Comparison of ENCODE assay signal across 23 cellular contexts in the genomic region with DNA sequence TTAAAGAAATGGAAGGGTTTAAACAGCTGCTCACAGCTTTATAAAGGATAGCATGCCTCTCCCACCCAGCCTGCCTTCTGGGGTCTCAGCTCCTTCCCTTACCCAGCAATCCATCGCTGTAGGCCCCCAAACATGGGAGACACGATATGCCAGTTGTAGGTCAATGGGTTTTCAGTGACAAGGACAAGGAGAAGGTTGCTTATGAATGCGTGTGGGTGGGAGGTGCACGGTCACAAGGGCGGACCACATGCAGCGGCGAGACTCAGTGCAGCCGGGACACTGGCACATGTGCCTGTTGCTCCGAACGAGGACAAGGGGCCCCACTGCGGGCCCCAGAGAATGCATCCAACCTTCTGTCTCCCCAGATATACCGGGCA.
A peak's percentile ranks its signal among the peaks of the same experiment; 100 is the strongest.
DNase-seq lines count a peak whose midpoint lies in the region; ATAC-seq and TF ChIP-seq lines count a peak whose summit lies in the region.
"Had no signal": no experiment of that assay in that cellular context is flagged by ENCODE, and none has a peak within 500 bp of the region (broad histone marks: within the 10 kb centered on the region; RNA-seq: fewer than 3 reads in every experiment).

No MANE protein-coding gene starts in this region.

- H3K4me3 ChIP-seq in HL-60 (replicated peaks; ENCODE audit: insufficient read depth, low read length): no peak overlapping the region
- H3K4me3 ChIP-seq: A549, colonic mucosa, prostate gland, tibial nerve had no signal

- no peaks in the 10 kb centered on the region for H3K9me3 Mint-ChIP-seq in stimulated activated naive CD8-positive, alpha-beta T cell treated with anti-CD3 and anti-CD28 coated beads, Interleukin-15, Interleukin-2, amounts not matched to agents 100 ng/mL and 50 ng/mL, for 24 hours
- no peaks in the 10 kb centered on the region for H3K9me3 Mint-ChIP-seq in effector memory CD8-positive, alpha-beta T cell
- no peaks in the 10 kb centered on the region for H3K9me3 Mint-ChIP-seq in HFFc6
- H3K9me3 Mint-ChIP-seq: natural killer cell treated with Interleukin-12 subunit alpha and Interleukin-12 subunit beta and Interleukin-15 and Interleukin-18, amount 100 ng/mL, for 72 hours; T-helper 1 cell treated with Interleukin-12 subunit alpha and Interleukin-12 subunit beta and Interleukin-4 antibody, amounts not matched to agents 30 μg/mL and 1 μg/mL, for 36 hours had no signal

- no peak overlapping the region for H3K27ac Mint-ChIP-seq in stimulated activated naive CD8-positive, alpha-beta T cell treated with anti-CD3 and anti-CD28 coated beads, Interleukin-15, Interleukin-2, amounts not matched to agents 100 ng/mL and 50 ng/mL, for 24 hours
- H3K27ac Mint-ChIP-seq in effector memory CD8-positive, alpha-beta T cell: peak overlapping the region in 1 of 2 donors; percentile 68
- no peak overlapping the region for H3K27ac Mint-ChIP-seq in HFFc6
- H3K27ac Mint-ChIP-seq: natural killer cell treated with Interleukin-12 subunit alpha and Interleukin-12 subunit beta and Interleukin-15 and Interleukin-18, amount 100 ng/mL, for 72 hours; T-helper 1 cell treated with Interleukin-12 subunit alpha and Interleukin-12 subunit beta and Interleukin-4 antibody, amounts not matched to agents 30 μg/mL and 1 μg/mL, for 36 hours; WTC11 had no signal

- H3K27me3 Mint-ChIP-seq in stimulated activated naive CD8-positive, alpha-beta T cell treated with anti-CD3 and anti-CD28 coated beads, Interleukin-15, Interleukin-2, amounts not matched to agents 100 ng/mL and 50 ng/mL, for 24 hours: peaks cover 2% of the 10 kb centered on the region
- peaks cover 22 to 39% of the 10 kb centered on the region in 2 donors for H3K27me3 Mint-ChIP-seq in effector memory CD8-positive, alpha-beta T cell
- H3K27me3 Mint-ChIP-seq in HFFc6 (ENCODE audit: insufficient read depth): peaks cover 1% of the 10 kb centered on the region; the same call in 1 of the 2 replicates

- TF ChIP-seq CTCF in HL-60 (IDR thresholded peaks at IDR 0.05; ENCODE audit: insufficient read depth, low read length): no peak
- no peak for TF ChIP-seq CTCF in HFFc6 (IDR thresholded peaks at IDR 0.05)

- H3K4me3 Mint-ChIP-seq in stimulated activated naive CD8-positive, alpha-beta T cell treated with anti-CD3 and anti-CD28 coated beads, Interleukin-15, Interleukin-2, amounts not matched to agents 100 ng/mL and 50 ng/mL, for 24 hours: peak overlapping the region; percentile 43
- H3K4me3 Mint-ChIP-seq in effector memory CD8-positive, alpha-beta T cell: peak overlapping the region; percentile 54 to 61
- no peak overlapping the region for H3K4me3 Mint-ChIP-seq in HFFc6
- H3K4me3 Mint-ChIP-seq: natural killer cell treated with Interleukin-12 subunit alpha and Interleukin-12 subunit beta and Interleukin-15 and Interleukin-18, amount 100 ng/mL, for 72 hours; T-helper 1 cell treated with Interleukin-12 subunit alpha and Interleukin-12 subunit beta and Interleukin-4 antibody, amounts not matched to agents 30 μg/mL and 1 μg/mL, for 36 hours; WTC11 had no signal

- H3K4me1 Mint-ChIP-seq in stimulated activated naive CD8-positive, alpha-beta T cell treated with anti-CD3 and anti-CD28 coated beads, Interleukin-15, Interleukin-2, amounts not matched to agents 100 ng/mL and 50 ng/mL, for 24 hours (ENCODE audit: low read depth): peaks cover 39% of the 10 kb centered on the region
- H3K4me1 Mint-ChIP-seq in effector memory CD8-positive, alpha-beta T cell (ENCODE audit: low read depth in 2 of 2): peaks cover 0 to 11% of the 10 kb centered on the region in 2 donors
- H3K4me1 Mint-ChIP-seq in HFFc6 (ENCODE audit: low read depth): peaks cover 34% of the 10 kb centered on the region
- H3K4me1 Mint-ChIP-seq: WTC11 had no signal

- H3K27me3 ChIP-seq in HL-60 (ENCODE audit: insufficient read depth, poor library complexity, severe bottlenecking): no peaks in the 10 kb centered on the region
- H3K27me3 ChIP-seq: colonic mucosa, tibial nerve had no signal

- peak overlapping the region; percentile 45 for H3K27ac ChIP-seq in HL-60 (replicated peaks)
- H3K27ac ChIP-seq: A549, C4-2B, colonic mucosa, prostate gland had no signal

- DNase-seq in stimulated activated naive CD8-positive, alpha-beta T cell treated with anti-CD3 and anti-CD28 coated beads, Interleukin-15, Interleukin-2, amounts not matched to agents 100 U/mL and 50 U/mL, for 24 hours: no peak
- DNase-seq in HL-60 (ENCODE audit: low read depth in 1 of 2, low spot score in 1 of 2) (no peak), HFFc6 (no peak), T-helper 1 cell (no peak)
- DNase-seq in effector memory CD8-positive, alpha-beta T cell: no peak
- no peak for DNase-seq in stimulated activated CD4-positive, alpha-beta T cell treated with anti-CD3 and anti-CD28 coated beads, Interleukin-4, amount 100 ng/mL, for 4 hours
- DNase-seq: colonic mucosa, DMS 273 treated with DMSO at 0.1 percent for 48 hours, GDM1, mesendoderm, NCI-H2171, NCI-H748 treated with DMSO at 0.1 percent for 48 hours, OCI-M1, small intestine had no signal

- no peak for ATAC-seq in stimulated activated naive CD8-positive, alpha-beta T cell treated with anti-CD3 and anti-CD28 coated beads, Interleukin-15, Interleukin-2, amounts not matched to agents 100 U/mL and 50 U/mL, for 24 hours
- ATAC-seq in effector memory CD8-positive, alpha-beta T cell (replicated peaks): no peak
- ATAC-seq in GM19023 (IDR thresholded peaks at IDR 0.05; ENCODE audit: unreplicated experiment): no peak
- ATAC-seq: A549, WTC11 had no signal

- H3K36me3 Mint-ChIP-seq in stimulated activated naive CD8-positive, alpha-beta T cell treated with anti-CD3 and anti-CD28 coated beads, Interleukin-15, Interleukin-2, amounts not matched to agents 100 ng/mL and 50 ng/mL, for 24 hours (ENCODE audit: low read depth): no peaks in the 10 kb centered on the region
- no peaks in the 10 kb centered on the region for H3K36me3 Mint-ChIP-seq in effector memory CD8-positive, alpha-beta T cell (ENCODE audit: insufficient read depth)
- peaks cover 45% of the 10 kb centered on the region for H3K36me3 Mint-ChIP-seq in HFFc6 (ENCODE audit: low read depth)
- H3K36me3 Mint-ChIP-seq: natural killer cell treated with Interleukin-12 subunit alpha and Interleukin-12 subunit beta and Interleukin-15 and Interleukin-18, amount 100 ng/mL, for 72 hours; WTC11 had no signal
